ENCODE assay signal across 24 cellular contexts in the genomic region with DNA sequence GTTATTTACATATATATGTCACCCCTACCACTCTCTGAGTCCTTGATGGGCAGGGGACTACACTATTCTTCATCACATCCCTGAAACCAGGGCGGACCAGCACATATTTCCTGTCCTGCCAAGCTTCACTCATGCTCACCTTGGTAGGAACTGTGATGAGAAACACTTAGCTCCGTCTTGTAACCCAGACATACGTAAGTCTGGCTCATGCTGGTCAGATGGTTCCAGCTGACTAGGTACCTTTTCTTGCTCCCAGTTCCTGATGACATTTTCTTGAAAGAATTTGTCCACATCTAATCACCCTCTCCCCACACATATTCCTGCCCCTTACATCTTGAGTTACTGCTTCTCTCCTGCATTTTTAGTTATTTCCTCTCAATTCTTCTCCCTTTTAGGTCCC.
"Had no signal": no experiment of that assay in that cellular context is flagged by ENCODE, and none has a peak within 500 bp of the region (broad histone marks: within the 10 kb centered on the region; RNA-seq: fewer than 3 reads in every experiment).

No MANE protein-coding gene starts in this region.

- H3K9ac ChIP-seq: parathyroid adenoma had no signal

- H3K4me1 ChIP-seq: parathyroid adenoma, sigmoid colon, testis, upper lobe of left lung had no signal

- H3K9me3 ChIP-seq: gastrocnemius medialis, heart left ventricle, right atrium auricular region, sigmoid colon, testis, tibial artery, upper lobe of left lung had no signal

- FAIRE-seq: endometrium, kidney, urothelium cell line had no signal

- H3K4me2 ChIP-seq: hepatocyte had no signal

- H3K79me2 ChIP-seq: hepatocyte, parathyroid adenoma had no signal

- H3K27ac ChIP-seq: gastrocnemius medialis, heart left ventricle, hepatocyte, parathyroid adenoma, right atrium auricular region, sigmoid colon, testis, tibial artery, upper lobe of left lung had no signal

- H2AFZ ChIP-seq: hepatocyte, parathyroid adenoma had no signal

- DNase-seq: cortex of kidney; effector memory CD8-positive, alpha-beta T cell; foreskin fibroblast; gastrocnemius medialis; heart left ventricle; kidney; natural killer cell; occipital lobe; sigmoid colon; stimulated activated CD4-positive, alpha-beta T cell treated with anti-CD3 and anti-CD28 coated beads, Interleukin-2, amount 100 ng/mL, for 24 hours; stimulated activated CD4-positive, alpha-beta T cell treated with anti-CD3 and anti-CD28 coated beads, Interleukin-4, amount 100 ng/mL, for 24 hours; stimulated activated naive CD8-positive, alpha-beta T cell treated with anti-CD3 and anti-CD28 coated beads, Interleukin-15, Interleukin-2, amounts not matched to agents 100 U/mL and 50 U/mL, for 24 hours; substantia nigra; testis; tibial artery had no signal

- H3K27me3 ChIP-seq: gastrocnemius medialis, heart left ventricle, hepatocyte, right atrium auricular region, sigmoid colon, testis, tibial artery, upper lobe of left lung had no signal

- H3K4me3 ChIP-seq: gastrocnemius medialis, heart left ventricle, hepatocyte, lung, right atrium auricular region, sigmoid colon, testis, tibial artery, upper lobe of left lung had no signal

- H3K36me3 ChIP-seq: gastrocnemius medialis, heart left ventricle, right atrium auricular region, sigmoid colon, tibial artery, upper lobe of left lung had no signal

- ATAC-seq: effector memory CD8-positive, alpha-beta T cell; esophagus mucosa; gastrocnemius medialis; heart left ventricle; natural killer cell; stimulated activated memory B cell treated with anti-CD40 and anti-IgM and Interleukin-4, amounts not matched to agents 10 μg/mL and 1 μg/mL and 100 μg/mL, for 72 hours; stimulated activated naive CD8-positive, alpha-beta T cell treated with anti-CD3 and anti-CD28 coated beads, Interleukin-15, Interleukin-2, amounts not matched to agents 100 U/mL and 50 U/mL, for 24 hours had no signal
